ENCODE assay signal across 19 cellular contexts in the genomic region with DNA sequence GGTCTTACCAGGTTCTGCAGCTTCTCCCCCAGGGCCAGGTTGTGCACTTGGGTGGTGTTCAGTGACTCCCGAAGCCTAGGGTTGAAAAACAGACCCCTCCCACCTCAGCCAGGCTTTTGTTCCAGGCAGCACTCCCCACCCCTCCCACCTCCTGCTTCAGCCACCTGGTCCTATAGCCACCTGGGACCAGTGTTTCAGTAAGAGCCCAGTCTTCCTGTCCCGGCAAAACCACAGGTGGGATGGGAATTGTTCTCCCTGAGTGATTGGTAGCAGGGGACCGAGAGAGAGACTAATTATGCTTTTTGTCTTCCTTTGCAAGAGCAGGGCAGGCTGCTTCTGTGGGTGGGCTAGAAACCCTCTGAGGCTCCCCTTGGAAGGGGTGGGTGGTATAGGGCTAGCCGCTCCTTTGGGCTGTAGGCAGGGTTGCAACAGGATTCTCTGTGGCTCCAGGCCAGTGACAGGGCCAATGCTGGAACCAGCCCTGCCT. TPM values are rescaled to one million over a fixed set of nuclear protein-coding genes. Genes with fewer than 3 reads are reported as not detected.
DNase-seq lines count a peak whose midpoint lies in the region; ATAC-seq and TF ChIP-seq lines count a peak whose summit lies in the region.
"Had no signal": no experiment of that assay in that cellular context is flagged by ENCODE, and none has a peak within 500 bp of the region (broad histone marks: within the 10 kb centered on the region; RNA-seq: fewer than 3 reads in every experiment).

No MANE protein-coding gene starts in this region.

- no peaks in the 10 kb centered on the region for H3K36me3 ChIP-seq in suprapubic skin
- H3K36me3 ChIP-seq: colonic mucosa, heart left ventricle, left ventricle myocardium inferior, thyroid gland had no signal

- peak overlapping the region; percentile 49 for H3K4me3 Mint-ChIP-seq in WTC11

- CTCF ChIA-PET in WTC11 (lab: Charles Lee) = interaction anchor here (0.5 to 2.2 kb wide), 10 partner anchors 9 to 220 kb away, joined by 3 to 10 read pairs (median 4); a partner anchor contains a TSS

- peak; percentile 87 for ATAC-seq in WTC11
- ATAC-seq in GM21529 (IDR thresholded peaks at IDR 0.05; ENCODE audit: unreplicated experiment) = no peak
- ATAC-seq: HCT116, heart left ventricle had no signal

- H3K4me3 ChIP-seq in suprapubic skin = no peak overlapping the region
- H3K4me3 ChIP-seq: colonic mucosa, heart left ventricle, left ventricle myocardium inferior, thyroid gland had no signal

- H3K36me3 Mint-ChIP-seq in WTC11 = no peaks in the 10 kb centered on the region

- H3K27ac Mint-ChIP-seq in WTC11 = peak overlapping the region; percentile 91
- H3K27ac Mint-ChIP-seq: activated T-helper 2 cell treated with anti-CD3 and anti-CD28 coated beads, Interferon-gamma antibody, Interleukin-2, Interleukin-4, amounts not matched to agents 10 μg/mL and 5 μg/mL and 100 μg/mL, durations not matched to agents 14 hours and 24 hours and 36 hours had no signal

- H3K4me1 Mint-ChIP-seq in WTC11 = peaks cover 23% of the 10 kb centered on the region

- H3K27me3 ChIP-seq in suprapubic skin = no peaks in the 10 kb centered on the region
- H3K27me3 ChIP-seq: colonic mucosa, heart left ventricle, thyroid gland had no signal

- POLR2A ChIA-PET in WTC11 (lab: Charles Lee) = interaction anchor here (1.1 to 1.4 kb wide), 3 partner anchors 9 to 115 kb away, joined by 3 to 4 read pairs (median 3); a partner anchor contains a TSS

- no peaks in the 10 kb centered on the region; the same call in 1 of the 2 replicates for H3K27me3 Mint-ChIP-seq in WTC11 (ENCODE audit: low read depth)

- no peaks in the 10 kb centered on the region for H3K4me1 ChIP-seq in suprapubic skin
- H3K4me1 ChIP-seq: colonic mucosa, heart left ventricle, left ventricle myocardium inferior, thyroid gland had no signal

- H3K9me3 Mint-ChIP-seq in WTC11 = no peaks in the 10 kb centered on the region
- H3K9me3 Mint-ChIP-seq: activated T-helper 2 cell treated with anti-CD3 and anti-CD28 coated beads, Interferon-gamma antibody, Interleukin-2, Interleukin-4, amounts not matched to agents 10 μg/mL and 5 μg/mL and 100 μg/mL, durations not matched to agents 14 hours and 24 hours and 36 hours had no signal

- 71% methylated on average over 3 of the region's 4 CpGs for whole genome bisulfite sequencing in suprapubic skin

- DNase-seq in COR-L47 (lab: John Stamatoyannopoulos, UW) (peak; percentile 81), NCI-H187 (lab: John Stamatoyannopoulos, UW) (peak; percentile 40 to 55), WTC11 (ENCODE audit: low spot score) (peak; percentile 73), suprapubic skin (ENCODE audit: low spot score in 2 of 2) (no peak), NCI-H774 (lab: John Stamatoyannopoulos, UW) (no peak)
- DNase-seq: activated CD4-positive, alpha-beta T cell treated with anti-CD3 and anti-CD28 coated beads, Interleukin-2, amount 50 U/mL, for 48 hours; anterior cingulate cortex; Calu3; colonic mucosa; erythroblast; heart left ventricle; left ventricle myocardium inferior; NCI-H446 treated with DMSO at 0.1 percent for 48 hours; T1000; thyroid gland had no signal

- TF ChIP-seq EP300 in suprapubic skin (IDR thresholded peaks at IDR 0.05) = no peak

- no peak for TF ChIP-seq CTCF in WTC11 (IDR thresholded peaks at IDR 0.05)
- TF ChIP-seq CTCF in suprapubic skin (IDR thresholded peaks at IDR 0.05) = no peak

- H3K9me3 ChIP-seq in suprapubic skin = no peaks in the 10 kb centered on the region
- H3K9me3 ChIP-seq: colonic mucosa, heart left ventricle, left ventricle myocardium inferior, thyroid gland had no signal

- no peak overlapping the region for H3K27ac ChIP-seq in suprapubic skin
- H3K27ac ChIP-seq: colonic mucosa, heart left ventricle, HL-60, left ventricle myocardium inferior, thyroid gland had no signal

- TF ChIP-seq POLR2A in suprapubic skin (IDR thresholded peaks at IDR 0.05) = no peak

TF ChIP-seq in WTC11, 78 proteins besides CTCF, POLR2A, EP300 and RAD21 (continues in another document):
- no peak for TF ChIP-seq ELF4 (CRISPR knock-in tag; IDR thresholded peaks at IDR 0.05; ENCODE audit: low read depth)
- TF ChIP-seq MYBL2 (CRISPR knock-in tag; IDR thresholded peaks at IDR 0.05) = no peak
- no peak for TF ChIP-seq ZNF138 (CRISPR knock-in tag; conservative IDR thresholded peaks at IDR 0.05)
- TF ChIP-seq TEAD4 (CRISPR knock-in tag; IDR thresholded peaks at IDR 0.05) = no peak
- TF ChIP-seq, protein P1, sequence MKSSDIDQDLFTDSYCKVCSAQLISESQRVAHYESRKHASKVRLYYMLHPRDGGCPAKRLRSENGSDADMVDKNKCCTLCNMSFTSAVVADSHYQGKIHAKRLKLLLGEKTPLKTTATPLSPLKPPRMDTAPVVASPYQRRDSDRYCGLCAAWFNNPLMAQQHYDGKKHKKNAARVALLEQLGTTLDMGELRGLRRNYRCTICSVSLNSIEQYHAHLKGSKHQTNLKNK (CRISPR knock-in tag; IDR thresholded peaks at IDR 0.05) = no peak
- peak; percentile 97 for TF ChIP-seq ZNF121 (CRISPR knock-in tag; IDR thresholded peaks at IDR 0.05)
- peak; percentile 40; the same call in 1 of the 2 replicates for TF ChIP-seq ZNF423 (CRISPR knock-in tag; IDR thresholded peaks at IDR 0.05)
- TF ChIP-seq, protein P2, sequence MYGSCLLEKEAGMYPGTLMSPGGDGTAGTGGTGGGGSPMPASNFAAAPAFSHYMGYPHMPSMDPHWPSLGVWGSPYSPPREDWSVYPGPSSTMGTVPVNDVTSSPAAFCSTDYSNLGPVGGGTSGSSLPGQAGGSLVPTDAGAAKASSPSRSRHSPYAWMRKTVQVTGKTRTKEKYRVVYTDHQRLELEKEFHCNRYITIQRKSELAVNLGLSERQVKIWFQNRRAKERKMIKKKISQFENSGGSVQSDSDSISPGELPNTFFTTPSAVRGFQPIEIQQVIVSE (CRISPR knock-in tag; IDR thresholded peaks at IDR 0.05; ENCODE audit: borderline replicate concordance) = no peak
- no peak for TF ChIP-seq HMGA2 (CRISPR knock-in tag; IDR thresholded peaks at IDR 0.05)
- TF ChIP-seq SOX15 (CRISPR knock-in tag; IDR thresholded peaks at IDR 0.05) = no peak
- no peak for TF ChIP-seq NFYB (CRISPR knock-in tag; conservative IDR thresholded peaks at IDR 0.05; ENCODE audit: low read depth)
- no peak for TF ChIP-seq ATF1 (CRISPR knock-in tag; IDR thresholded peaks at IDR 0.05)
- TF ChIP-seq SP1 (CRISPR knock-in tag; conservative IDR thresholded peaks at IDR 0.05) = 0 out of 2 replicates have a peak, but pooled peaks have one; percentile 0
- TF ChIP-seq, protein P3, sequence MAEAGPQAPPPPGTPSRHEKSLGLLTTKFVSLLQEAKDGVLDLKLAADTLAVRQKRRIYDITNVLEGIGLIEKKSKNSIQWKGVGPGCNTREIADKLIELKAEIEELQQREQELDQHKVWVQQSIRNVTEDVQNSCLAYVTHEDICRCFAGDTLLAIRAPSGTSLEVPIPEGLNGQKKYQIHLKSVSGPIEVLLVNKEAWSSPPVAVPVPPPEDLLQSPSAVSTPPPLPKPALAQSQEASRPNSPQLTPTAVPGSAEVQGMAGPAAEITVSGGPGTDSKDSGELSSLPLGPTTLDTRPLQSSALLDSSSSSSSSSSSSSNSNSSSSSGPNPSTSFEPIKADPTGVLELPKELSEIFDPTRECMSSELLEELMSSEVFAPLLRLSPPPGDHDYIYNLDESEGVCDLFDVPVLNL (CRISPR knock-in tag; IDR thresholded peaks at IDR 0.05; ENCODE audit: borderline replicate concordance, low read depth) = no peak
- TF ChIP-seq ZNF671 (CRISPR knock-in tag; IDR thresholded peaks at IDR 0.05) = no peak
- TF ChIP-seq, protein P4, sequence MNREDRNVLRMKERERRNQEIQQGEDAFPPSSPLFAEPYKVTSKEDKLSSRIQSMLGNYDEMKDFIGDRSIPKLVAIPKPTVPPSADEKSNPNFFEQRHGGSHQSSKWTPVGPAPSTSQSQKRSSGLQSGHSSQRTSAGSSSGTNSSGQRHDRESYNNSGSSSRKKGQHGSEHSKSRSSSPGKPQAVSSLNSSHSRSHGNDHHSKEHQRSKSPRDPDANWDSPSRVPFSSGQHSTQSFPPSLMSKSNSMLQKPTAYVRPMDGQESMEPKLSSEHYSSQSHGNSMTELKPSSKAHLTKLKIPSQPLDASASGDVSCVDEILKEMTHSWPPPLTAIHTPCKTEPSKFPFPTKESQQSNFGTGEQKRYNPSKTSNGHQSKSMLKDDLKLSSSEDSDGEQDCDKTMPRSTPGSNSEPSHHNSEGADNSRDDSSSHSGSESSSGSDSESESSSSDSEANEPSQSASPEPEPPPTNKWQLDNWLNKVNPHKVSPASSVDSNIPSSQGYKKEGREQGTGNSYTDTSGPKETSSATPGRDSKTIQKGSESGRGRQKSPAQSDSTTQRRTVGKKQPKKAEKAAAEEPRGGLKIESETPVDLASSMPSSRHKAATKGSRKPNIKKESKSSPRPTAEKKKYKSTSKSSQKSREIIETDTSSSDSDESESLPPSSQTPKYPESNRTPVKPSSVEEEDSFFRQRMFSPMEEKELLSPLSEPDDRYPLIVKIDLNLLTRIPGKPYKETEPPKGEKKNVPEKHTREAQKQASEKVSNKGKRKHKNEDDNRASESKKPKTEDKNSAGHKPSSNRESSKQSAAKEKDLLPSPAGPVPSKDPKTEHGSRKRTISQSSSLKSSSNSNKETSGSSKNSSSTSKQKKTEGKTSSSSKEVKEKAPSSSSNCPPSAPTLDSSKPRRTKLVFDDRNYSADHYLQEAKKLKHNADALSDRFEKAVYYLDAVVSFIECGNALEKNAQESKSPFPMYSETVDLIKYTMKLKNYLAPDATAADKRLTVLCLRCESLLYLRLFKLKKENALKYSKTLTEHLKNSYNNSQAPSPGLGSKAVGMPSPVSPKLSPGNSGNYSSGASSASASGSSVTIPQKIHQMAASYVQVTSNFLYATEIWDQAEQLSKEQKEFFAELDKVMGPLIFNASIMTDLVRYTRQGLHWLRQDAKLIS (CRISPR knock-in tag; IDR thresholded peaks at IDR 0.05; ENCODE audit: borderline replicate concordance) = no peak
- TF ChIP-seq, protein P5, sequence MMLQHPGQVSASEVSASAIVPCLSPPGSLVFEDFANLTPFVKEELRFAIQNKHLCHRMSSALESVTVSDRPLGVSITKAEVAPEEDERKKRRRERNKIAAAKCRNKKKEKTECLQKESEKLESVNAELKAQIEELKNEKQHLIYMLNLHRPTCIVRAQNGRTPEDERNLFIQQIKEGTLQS (CRISPR knock-in tag; conservative IDR thresholded peaks at IDR 0.05) = no peak
- no peak for TF ChIP-seq JUN (CRISPR knock-in tag; IDR thresholded peaks at IDR 0.05)
- no peak for TF ChIP-seq ZNF263 (CRISPR knock-in tag; IDR thresholded peaks at IDR 0.05; ENCODE audit: low read depth)

RNA-seq across cellular contexts. Expression of a gene that starts 8.5 kb away (rescaled TPM):
- total RNA-seq in WTC11 (2021) (4.5 to 6.1 TPM (median 5.9 TPM) in 3 replicates), suprapubic skin (1 to 10 TPM; 2.7 to 8.3 (median 5.1) TPM)
- total RNA-seq: Calu3 had no signal

RNA-seq across cellular contexts. Expression of a gene that starts 17.0 kb away (rescaled TPM):
- total RNA-seq in WTC11 (2021) (80.6 to 95.9 TPM (median 86.9 TPM) in 3 replicates), suprapubic skin (1 to 10 TPM in 3 of 4 donors, under 1 TPM in 1; 0.91 to 6.8 (median 1.4) TPM)

RNA-seq across cellular contexts. Expression of a gene that starts 17.2 kb away (rescaled TPM):
- 32.2 to 33.8 TPM (median 32.8 TPM) in 3 replicates for total RNA-seq in WTC11 (2021)
- total RNA-seq in suprapubic skin = 10 to 100 TPM; 34.1 to 58.5 (median 41.9) TPM

RNA-seq across cellular contexts. Expression of a gene that starts 25.8 kb away (rescaled TPM):
- total RNA-seq in WTC11 (2021) = 22.2 to 26.2 TPM (median 22.8 TPM) in 3 replicates
- total RNA-seq in suprapubic skin = 10 to 100 TPM in 3 of 4 donors, 1 to 10 TPM in 1; 8.7 to 16.5 (median 12.4) TPM

RNA-seq across cellular contexts. Expression of a gene that starts 29.2 kb away (rescaled TPM):
- total RNA-seq in WTC11 (2021) (122 to 136 TPM (median 123 TPM) in 3 replicates), suprapubic skin (100 to 1,000 TPM; 465 to 843 (median 596) TPM)

Comparison
In these comparisons a context has a peak if more than half of its experiments do, and no peak if none do; other contexts are left out.
1. DNase-seq: peak in COR-L47 (single experiment), NCI-H187 (2 of 2) and WTC11 (single experiment); none in suprapubic skin (0 of 2) and NCI-H774 (single experiment).
2. RNA of a gene that starts 17.0 kb away (total RNA-seq): 80.6 to 95.9 TPM in WTC11; 0.91 to 6.8 TPM in suprapubic skin; every median in the first group is over 10 times any median in the second.